Comparison of ENCODE assay signal across 9 cellular contexts in genomic region chr7:28885771-28886170, GRCh38.
"Had no signal": no experiment of that assay in that cellular context is flagged by ENCODE, and none has a peak within 500 bp of the region (broad histone marks: within the 10 kb centered on the region; RNA-seq: fewer than 3 reads in every experiment).

No MANE protein-coding gene starts in this region.

- H2AFZ ChIP-seq: GM23248, GM23338 had no signal

- H3K4me1 ChIP-seq: HAP-1 had no signal

- DNase-seq: GM23248, GOT3, H7, H9, HCEC 1CT, HFFc6 had no signal

- H3K4me2 ChIP-seq: GM23338 had no signal

- H3K9me3 ChIP-seq: HAP-1 had no signal

- H3K27ac ChIP-seq: GM23248 had no signal

- H3K36me3 ChIP-seq: HAP-1 had no signal

- ATAC-seq: GM23338, HCT116 had no signal

- H3K4me3 ChIP-seq: GM23248, GM23338, HAP-1 had no signal

- H3K9ac ChIP-seq: GM23248 had no signal
